In the genomic region with DNA sequence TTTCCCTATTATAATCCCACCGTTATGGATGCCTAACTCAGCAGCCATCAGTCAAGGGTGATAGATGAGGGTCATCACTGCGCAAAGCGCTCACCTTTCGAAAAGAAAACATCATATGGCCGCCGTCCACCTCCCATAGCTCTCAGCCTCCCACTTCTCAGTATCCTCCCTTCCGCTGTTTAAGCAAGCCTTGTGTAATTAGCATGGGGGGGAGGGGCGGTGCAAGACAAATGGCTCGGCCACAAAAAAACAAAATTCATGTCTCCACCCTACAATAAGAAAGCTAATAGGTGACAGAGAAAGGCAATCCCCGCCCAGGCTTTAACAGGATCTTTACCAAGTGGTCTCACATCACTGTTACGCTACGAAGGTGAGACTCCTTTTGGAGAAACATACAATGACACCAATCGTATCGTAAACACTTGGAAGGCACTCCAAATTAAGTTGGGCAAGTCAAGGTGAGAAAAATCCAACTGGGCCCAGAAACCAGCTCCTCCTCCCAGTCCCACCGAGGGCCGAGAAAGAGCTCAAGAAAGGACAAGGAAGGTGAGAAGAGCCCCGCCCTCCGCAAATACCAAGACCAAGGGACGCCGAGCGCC, we compare ENCODE assay signal across 8 cellular contexts. TPM values are rescaled to one million over a fixed set of nuclear protein-coding genes. Genes with fewer than 3 reads are reported as not detected.
DNase-seq lines count a peak whose midpoint lies in the region; ATAC-seq and TF ChIP-seq lines count a peak whose summit lies in the region.

No MANE protein-coding gene starts in this region.

- H3K4me3 ChIP-seq in esophagus muscularis mucosa (peak overlapping the region; percentile 63 to 82 (median 72)), transverse colon (peak overlapping the region; percentile 42 to 79 (median 66))

- H3K4me1 Mint-ChIP-seq in naive thymus-derived CD8-positive, alpha-beta T cell = peaks cover 28 to 63% (median 51%) of the 10 kb centered on the region in 4 donors

- no peak for TF ChIP-seq POLR2A in esophagus muscularis mucosa (IDR thresholded peaks at IDR 0.05; ENCODE audit: low read depth)
- TF ChIP-seq POLR2A in transverse colon (IDR thresholded peaks at IDR 0.05) = no peak

- H3K36me3 Mint-ChIP-seq in naive thymus-derived CD8-positive, alpha-beta T cell = peaks cover 9 to 45% (median 19%) of the 10 kb centered on the region in 3 donors

- no peaks in the 10 kb centered on the region for H3K9me3 ChIP-seq in esophagus muscularis mucosa
- no peaks in the 10 kb centered on the region for H3K9me3 ChIP-seq in transverse colon

- intact Hi-C loops in esophagus muscularis mucosa (cut with DNase I) (loop anchor here (5.0 kb wide), 1 partner anchor 44 kb away; a partner anchor contains a TSS), transverse colon (cut with DNase I; ENCODE audit: low total_unique reads) (no loop called here)

- TF ChIP-seq EP300 in esophagus muscularis mucosa (IDR thresholded peaks at IDR 0.05) (no peak), transverse colon (IDR thresholded peaks at IDR 0.05; ENCODE audit: low read depth) (no peak)

- no peaks in the 10 kb centered on the region for H3K27me3 Mint-ChIP-seq in naive thymus-derived CD8-positive, alpha-beta T cell

- no peak for TF ChIP-seq CTCF in esophagus muscularis mucosa (IDR thresholded peaks at IDR 0.05)
- TF ChIP-seq CTCF in transverse colon (IDR thresholded peaks at IDR 0.05) = no peak

- H3K4me1 ChIP-seq in esophagus muscularis mucosa = peaks cover 37 to 63% (median 56%) of the 10 kb centered on the region in 4 donors
- H3K4me1 ChIP-seq in transverse colon = peaks cover 19 to 38% (median 32%) of the 10 kb centered on the region in 4 donors

- no peaks in the 10 kb centered on the region for H3K9me3 Mint-ChIP-seq in naive thymus-derived CD8-positive, alpha-beta T cell

- H3K27ac ChIP-seq in esophagus muscularis mucosa (replicated peaks in 1 of 4) (peak overlapping the region; percentile 86 to 98 (median 90)), transverse colon (peak overlapping the region; percentile 93 to 97 (median 94))

- peak; percentile 55 for DNase-seq in AG20443 (ENCODE audit: low spot score)
- peak; percentile 86 for DNase-seq in NCI-H69 (lab: John Stamatoyannopoulos, UW)
- peak; percentile 45 for DNase-seq in activated T-cell treated with anti-CD3 and anti-CD28 coated beads for 24 hours (ENCODE audit: low read depth)
- DNase-seq in esophagus muscularis mucosa (ENCODE audit: extremely low spot score) = no peak
- DNase-seq in naive thymus-derived CD8-positive, alpha-beta T cell = peak in 9 of 10 donors; percentile 49 to 88 (median 73)
- peak; percentile 55 for DNase-seq in transverse colon
- no peak for DNase-seq in pons (ENCODE audit: low spot score)

- peak; percentile 5 for ATAC-seq in GM21576 (IDR thresholded peaks at IDR 0.05; ENCODE audit: unreplicated experiment)
- ATAC-seq in naive thymus-derived CD8-positive, alpha-beta T cell = peak; percentile 31 to 54

- H3K27me3 ChIP-seq in esophagus muscularis mucosa (no peaks in the 10 kb centered on the region), transverse colon (no peaks in the 10 kb centered on the region)

- peak overlapping the region; percentile 99 to 100 (median 99) for H3K27ac Mint-ChIP-seq in naive thymus-derived CD8-positive, alpha-beta T cell

- peaks cover 27 to 43% (median 41%) of the 10 kb centered on the region in 4 donors for H3K36me3 ChIP-seq in esophagus muscularis mucosa
- H3K36me3 ChIP-seq in transverse colon = peaks cover 0 to 36% (median 19%) of the 10 kb centered on the region in 4 donors

- in situ Hi-C loops in transverse colon (cut with MboI; ENCODE audit: low pct_ligation_motif_present in 1 of 4, low pct_unique_long_range_greater_than_20kb in 1 of 4, low sequenced_read_pairs in 3 of 4) = loop anchor here in 2 of 4 donors (10.0 kb wide), 2 partner anchors 46 to 54 kb away; a partner anchor contains a TSS

- WGBS in esophagus muscularis mucosa = 0% methylated on average over 21 of the region's 21 CpGs
- 0 to 1% methylated on average over 1 to 21 of the region's 21 CpGs for WGBS in transverse colon (ENCODE audit: low coverage in 1 of 2), 2 donors

- POLR2A ChIA-PET in naive thymus-derived CD8-positive, alpha-beta T cell (lab: Charles Lee) = interaction anchor here (0.5 to 5.3 kb wide), 45 partner anchors 9 to 1842 kb away, joined by 3 to 80 read pairs (median 5); a partner anchor contains a TSS

- H3K4me3 Mint-ChIP-seq in naive thymus-derived CD8-positive, alpha-beta T cell = peak overlapping the region; percentile 96 to 99 (median 98)

RNA-seq across cellular contexts. Expression of a gene that starts 0.6 kb away (rescaled TPM):
- total RNA-seq in esophagus muscularis mucosa (100 to 1,000 TPM; 186 to 257 (median 213) TPM), transverse colon (100 to 1,000 TPM; 147 to 519 (median 271) TPM)
- total RNA-seq in naive thymus-derived CD8-positive, alpha-beta T cell = 100 to 1,000 TPM; 679 to 768 TPM
- polyA plus RNA-seq in naive thymus-derived CD8-positive, alpha-beta T cell = 100 to 1,000 TPM in 1 of 3 donors, 10 to 100 TPM in 2; 53.6 to 104 (median 96.0) TPM

RNA-seq across cellular contexts. Expression of a gene that starts 5.2 kb away (rescaled TPM):
- total RNA-seq in esophagus muscularis mucosa = 1 to 10 TPM; 2.0 to 5.0 (median 2.2) TPM
- total RNA-seq in naive thymus-derived CD8-positive, alpha-beta T cell = 1 to 10 TPM; 7.9 TPM
- polyA plus RNA-seq in naive thymus-derived CD8-positive, alpha-beta T cell = under 1 TPM in 2 of 3 donors, not detected in 1; 0.55 to 0.56 TPM
- total RNA-seq in transverse colon = under 1 TPM in 2 of 4 donors, not detected in 2; 0.82 to 0.95 TPM

RNA-seq across cellular contexts. Expression of a gene that starts 6.2 kb away (rescaled TPM):
- 10 to 100 TPM; 24.4 to 42.6 (median 29.6) TPM for total RNA-seq in esophagus muscularis mucosa
- total RNA-seq in naive thymus-derived CD8-positive, alpha-beta T cell = 10 to 100 TPM; 14.1 to 15.2 TPM
- 10 to 100 TPM in 1 of 3 donors, 1 to 10 TPM in 2; 8.4 to 10.0 (median 8.5) TPM for polyA plus RNA-seq in naive thymus-derived CD8-positive, alpha-beta T cell
- total RNA-seq in transverse colon = 10 to 100 TPM; 13.7 to 29.5 (median 22.9) TPM

RNA-seq across cellular contexts. Expression of a gene that starts 12.4 kb away (rescaled TPM):
- total RNA-seq in esophagus muscularis mucosa (not detected), transverse colon (not detected)
- total RNA-seq in naive thymus-derived CD8-positive, alpha-beta T cell = not detected
- polyA plus RNA-seq in naive thymus-derived CD8-positive, alpha-beta T cell = not detected

RNA-seq across cellular contexts. Expression of a gene that starts 30.9 kb away (rescaled TPM):
- total RNA-seq in esophagus muscularis mucosa = not detected
- 10 to 100 TPM; 14.3 to 16.2 TPM for total RNA-seq in naive thymus-derived CD8-positive, alpha-beta T cell
- polyA plus RNA-seq in naive thymus-derived CD8-positive, alpha-beta T cell = 10 to 100 TPM; 11.0 to 40.1 (median 29.9) TPM
- not detected for total RNA-seq in transverse colon

Comparison
In these comparisons a context has a peak if more than half of its experiments do, and no peak if none do; other contexts are left out.
1. DNase-seq: peak in AG20443 (single experiment), NCI-H69 (single experiment), activated T-cell treated with anti-CD3 and anti-CD28 coated beads for 24 hours (single experiment), naive thymus-derived CD8-positive, alpha-beta T cell (9 of 10) and transverse colon (single experiment); none in esophagus muscularis mucosa (single experiment) and pons (single experiment).